In genomic region chr19:54095136-54095858, GRCh38 we compare ENCODE assay signal across 11 cellular contexts. TPM values are rescaled to one million over a fixed set of nuclear protein-coding genes. Genes with fewer than 3 reads are reported as not detected.
DNase-seq lines count a peak whose midpoint lies in the region; ATAC-seq, FAIRE-seq and TF ChIP-seq lines count a peak whose summit lies in the region.
"Had no signal": no experiment of that assay in that cellular context is flagged by ENCODE, and none has a peak within 500 bp of the region (broad histone marks: within the 10 kb centered on the region; RNA-seq: fewer than 3 reads in every experiment).

No MANE protein-coding gene starts in this region.

- TF ChIP-seq EP300 in H1 (IDR thresholded peaks at IDR 0.05; ENCODE audit: borderline replicate concordance in 1 of 2, low read depth in 2 of 2, low read length in 2 of 2) = no peak

- peak overlapping the region; percentile 53 for H3K4ac ChIP-seq in H1 (replicated peaks; ENCODE audit: insufficient read length, low read depth, low read length)

- peaks cover 13% of the 10 kb centered on the region; the same call in 1 of the 2 replicates for H3K23me2 ChIP-seq in H1 (ENCODE audit: low read depth, low read length)

- H3K27ac ChIP-seq in H1 (ENCODE audit: low read depth, low read length) = no peak overlapping the region
- H3K27ac ChIP-seq in neural progenitor cell = no peak overlapping the region

- no peak overlapping the region for H3K23ac ChIP-seq in H1 (ENCODE audit: insufficient read length)

- ATAC-seq in HG03521 (IDR thresholded peaks at IDR 0.05; ENCODE audit: unreplicated experiment) = no peak
- ATAC-seq in HG03378 (IDR thresholded peaks at IDR 0.05; ENCODE audit: unreplicated experiment) = no peak
- no peak for ATAC-seq in GM21528 (IDR thresholded peaks at IDR 0.05; ENCODE audit: low FRiP score, unreplicated experiment)

- no peaks in the 10 kb centered on the region for H3F3A ChIP-seq in neural progenitor cell (ENCODE audit: low read depth)

- H3K9ac ChIP-seq in NT2/D1 (ENCODE audit: insufficient read length, low read depth) (peak overlapping the region; percentile 56), H1 (replicated peaks in 1 of 4; ENCODE audit: extremely low read depth in 1 of 4, low read depth in 3 of 4, low read length in 3 of 4) (no peak overlapping the region), neural progenitor cell (no peak overlapping the region)

- H3K27me3 Mint-ChIP-seq in neural progenitor cell (ENCODE audit: insufficient read depth, low read depth) = peaks cover 7% of the 10 kb centered on the region

- no peak overlapping the region for H3K4me3 Mint-ChIP-seq in neural progenitor cell

- no peak for TF ChIP-seq POLR2A in H1 (IDR thresholded peaks at IDR 0.05; ENCODE audit: control extremely low read depth in 1 of 2, low read depth in 2 of 2, low read length in 2 of 2)

- H2BK15ac ChIP-seq in H1 (ENCODE audit: low read length) = peak overlapping the region; percentile 23; the same call in 1 of the 2 replicates

- no peak overlapping the region for H3K27ac Mint-ChIP-seq in neural progenitor cell

- peak overlapping the region; percentile 49 for H3K4me3 ChIP-seq in AG10803 (ENCODE audit: low read length)
- peak overlapping the region; percentile 45 for H3K4me3 ChIP-seq in NT2/D1 (ENCODE audit: insufficient read length, low read depth)
- peak overlapping the region; percentile 33 to 64 (median 52) for H3K4me3 ChIP-seq in H1 (ENCODE audit: extremely low read depth in 1 of 4, insufficient read depth in 2 of 4, low read depth in 3 of 4, low read length in 4 of 4)
- H3K4me3 ChIP-seq in neural progenitor cell = peak overlapping the region; percentile 40
- H3K4me3 ChIP-seq: lung had no signal

- H3K27me3 ChIP-seq in NT2/D1 (ENCODE audit: insufficient read depth, insufficient read length) (peaks cover 16% of the 10 kb centered on the region), H1 (replicated peaks in 1 of 4; ENCODE audit: control insufficient read depth in 3 of 4, extremely low read depth in 1 of 4, insufficient read depth in 3 of 4, low read length in 3 of 4) (peaks cover 6 to 29% (median 19%) of the 10 kb centered on the region in 4 experiments), neural progenitor cell (peaks cover 42% of the 10 kb centered on the region)

- 74% methylated on average over 19 of the region's 22 CpGs; no CpG with 5 or more reads in 1 of the 2 experiments for WGBS in H1 (ENCODE audit: extremely low coverage in 1 of 2, insufficient coverage in 1 of 2, insufficient read length in 1 of 2, insufficient replicate concordance in 2 of 2, low coverage in 1 of 2, low lambda C conversion rate in 2 of 2, missing lambda C conversion rate in 1 of 2), 2 experiments

- H3K4me1 ChIP-seq in NT2/D1 (ENCODE audit: insufficient read depth, insufficient read length) (peaks cover 2% of the 10 kb centered on the region), H1 (replicated peaks in 1 of 4; ENCODE audit: control insufficient read depth in 3 of 4, insufficient read depth in 4 of 4, low read length in 3 of 4) (peaks cover 0 to 5% (median 1%) of the 10 kb centered on the region in 4 experiments; a peak in 4 of 7 replicates), neural progenitor cell (no peaks in the 10 kb centered on the region)

- TF ChIP-seq CTCF in AG10803 (conservative IDR thresholded peaks at IDR 0.05; ENCODE audit: low read length) (no peak), H1 (IDR thresholded peaks at IDR 0.05; ENCODE audit: control extremely low read depth in 1 of 3, insufficient read depth in 1 of 3, low read depth in 1 of 3, low read length in 3 of 3) (no peak), neural progenitor cell (IDR thresholded peaks at IDR 0.05) (no peak)

- peaks cover 8% of the 10 kb centered on the region; the same call in 1 of the 2 replicates for H3K9me3 ChIP-seq in NT2/D1 (ENCODE audit: insufficient read depth, low read length)
- H3K9me3 ChIP-seq in H1 (ENCODE audit: insufficient read depth in 2 of 2, low read depth in 1 of 2, low read length in 1 of 2) = no peaks in the 10 kb centered on the region; a peak in 1 of 4 replicates
- no peaks in the 10 kb centered on the region for H3K9me3 ChIP-seq in neural progenitor cell (ENCODE audit: low read depth)

- peak overlapping the region; percentile 75 for H3K18ac ChIP-seq in H1 (ENCODE audit: extremely low read depth, low read length)

- no peak for FAIRE-seq in H1 (lab: Jason Lieb, UNC)
- FAIRE-seq: colon had no signal

- CTCF ChIA-PET in H1 (lab: Charles Lee; ENCODE audit: partially characterized antibody) = interaction anchor here (0.6 to 2.4 kb wide), 11 partner anchors 11 to 302 kb away, joined by 3 to 7 read pairs (median 4); no protein-coding TSS in a partner anchor

- no peak overlapping the region for H3K14ac ChIP-seq in H1 (ENCODE audit: insufficient read length)

- H3K4me2 ChIP-seq in H1 (ENCODE audit: insufficient read depth in 1 of 2, low read depth in 2 of 2, low read length in 2 of 2) (peak overlapping the region; percentile 51 to 92), neural progenitor cell (peak overlapping the region; percentile 74)

- H3K36me3 ChIP-seq in NT2/D1 (ENCODE audit: insufficient read depth, insufficient read length, low read length) (no peaks in the 10 kb centered on the region), H1 (ENCODE audit: control insufficient read depth in 2 of 4, insufficient read depth in 4 of 4, low read length in 3 of 4) (no peaks in the 10 kb centered on the region), neural progenitor cell (no peaks in the 10 kb centered on the region)

- H2BK12ac ChIP-seq in H1 (ENCODE audit: low read depth, low read length) = peak overlapping the region; percentile 68; the same call in 1 of the 2 replicates

- no peak for TF ChIP-seq RAD21 in H1 (IDR thresholded peaks at IDR 0.05 in 1 of 2, conservative IDR thresholded peaks at IDR 0.05 in 1 of 2; ENCODE audit: low read depth in 2 of 2, low read length in 2 of 2)

- H2AK5ac ChIP-seq in H1 (ENCODE audit: low read depth, low read length) = no peak overlapping the region

- DNase-seq in AG10803 (ENCODE audit: low read depth) (no peak), NT2/D1 (ENCODE audit: low read depth, low spot score) (no peak), H1 (ENCODE audit: low read depth in 1 of 2, low spot score in 2 of 2) (no peak), neural progenitor cell (ENCODE audit: low spot score) (no peak), NCI-H1105 treated with DMSO at 0.1 percent for 48 hours (lab: John Stamatoyannopoulos, UW) (no peak)

- no peaks in the 10 kb centered on the region for H3K79me1 ChIP-seq in H1 (ENCODE audit: low read depth, low read length)

- no peak overlapping the region for H3K56ac ChIP-seq in H1 (replicated peaks; ENCODE audit: insufficient read length, low read depth, low read length)

- H2BK120ac ChIP-seq in H1 (replicated peaks; ENCODE audit: low read depth, low read length) = no peak overlapping the region

- H3K9me3 Mint-ChIP-seq in neural progenitor cell = peaks cover 2% of the 10 kb centered on the region

- H3K79me2 ChIP-seq in H1 (ENCODE audit: control insufficient read depth in 1 of 2, insufficient read depth in 2 of 2, low read length in 2 of 2) (no peaks in the 10 kb centered on the region), neural progenitor cell (ENCODE audit: low read depth) (no peaks in the 10 kb centered on the region)

- peaks cover 6% of the 10 kb centered on the region for H3K4me1 Mint-ChIP-seq in neural progenitor cell

- H4K20me1 ChIP-seq in H1 (replicated peaks in 1 of 2; ENCODE audit: control insufficient read depth in 1 of 2, insufficient read depth in 2 of 2, low read length in 2 of 2) = no peaks in the 10 kb centered on the region
- H4K20me1 ChIP-seq in neural progenitor cell (ENCODE audit: low read depth) = no peaks in the 10 kb centered on the region

- H3K36me3 Mint-ChIP-seq in neural progenitor cell = no peaks in the 10 kb centered on the region

- POLR2A ChIA-PET in H1 (lab: Charles Lee; ENCODE audit: partially characterized antibody) = interaction anchor here (0.7 to 6.1 kb wide), 14 partner anchors 11 to 228 kb away, joined by 3 to 37 read pairs (median 4); partner anchors contain the start of genes CNOT3, MYADM, PRPF31 and TFPT

- H4K8ac ChIP-seq in H1 (ENCODE audit: extremely low read depth, insufficient read depth, low read length) = peak overlapping the region; percentile 86

- H4K91ac ChIP-seq in H1 (replicated peaks; ENCODE audit: insufficient read length, low read length) = peak overlapping the region; percentile 0

- H2BK20ac ChIP-seq in H1 (ENCODE audit: low read length) = no peak overlapping the region

- H2BK5ac ChIP-seq in H1 (ENCODE audit: low read depth, low read length) = no peak overlapping the region; the same call in 1 of the 2 replicates

- peak overlapping the region; percentile 21 for H4K5ac ChIP-seq in H1 (ENCODE audit: insufficient read length, low read depth, low read length)

- H2AFZ ChIP-seq in H1 (ENCODE audit: low read length) (peak overlapping the region; percentile 92; the same call in 1 of the 2 replicates), neural progenitor cell (replicated peaks) (peak overlapping the region; percentile 89)

RNA-seq across cellular contexts. Expression of gene OSCAR, which starts 5.3 kb away (rescaled TPM):
- total RNA-seq in H1 (2021; fragmentation: NEBNext Ultra II Directional; extraction: Animal tissue kit (Norgen Biotek cat#: 25700)) = 0.90 and 1.1 TPM in 2 replicates
- 1.1 and 2.2 TPM in 2 replicates for polyA plus RNA-seq in H1 (2011; rRNA removed)
- 1.5 TPM for polyA plus RNA-seq in H1 (2011; cell fraction: cytosol; rRNA removed)
- polyA plus RNA-seq in H1 (2011; cell fraction: nucleus; rRNA removed) = 2.1 TPM
- polyA plus RNA-seq in H1 (2012, experiment 1 of 2) = 1.9 to 2.3 TPM (median 2.2 TPM) in 4 replicates
- polyA plus RNA-seq in H1 (2012, experiment 2 of 2) = 0.59 TPM
- 2.7 TPM for polyA plus RNA-seq in H1 (2013, experiment 1 of 2)
- 2.5 TPM for polyA plus RNA-seq in H1 (2013, experiment 2 of 2)
- 0.46 and 0.60 TPM in 2 replicates for polyA minus RNA-seq in H1 (2011; rRNA and poly(A)+ RNA removed)
- polyA minus RNA-seq in H1 (2011; cell fraction: cytosol; rRNA and poly(A)+ RNA removed) = 1.6 TPM
- polyA minus RNA-seq in H1 (2011; cell fraction: nucleus; rRNA and poly(A)+ RNA removed) = 1.2 TPM
- 2.4 TPM in 1 of 2 replicates, not detected in the other for total RNA-seq in neural progenitor cell (ENCODE audit: low replicate concordance)

RNA-seq across cellular contexts. Expression of gene NDUFA3, which starts 7.4 kb away (rescaled TPM):
- 175 and 177 TPM in 2 replicates for total RNA-seq in H1 (2021; fragmentation: NEBNext Ultra II Directional; extraction: Animal tissue kit (Norgen Biotek cat#: 25700))
- polyA plus RNA-seq in H1 (2011; rRNA removed) = 208 and 294 TPM in 2 replicates
- 162 TPM for polyA plus RNA-seq in H1 (2011; cell fraction: cytosol; rRNA removed)
- polyA plus RNA-seq in H1 (2011; cell fraction: nucleus; rRNA removed) = 152 TPM
- polyA plus RNA-seq in H1 (2012, experiment 1 of 2) = 315 to 383 TPM (median 326 TPM) in 4 replicates
- polyA plus RNA-seq in H1 (2012, experiment 2 of 2) = 395 TPM
- 842 TPM for polyA plus RNA-seq in H1 (2013, experiment 1 of 2)
- 873 TPM for polyA plus RNA-seq in H1 (2013, experiment 2 of 2)
- polyA minus RNA-seq in H1 (2011; rRNA and poly(A)+ RNA removed) = 56.9 and 81.7 TPM in 2 replicates
- polyA minus RNA-seq in H1 (2011; cell fraction: cytosol; rRNA and poly(A)+ RNA removed) = 256 TPM
- 60.9 TPM for polyA minus RNA-seq in H1 (2011; cell fraction: nucleus; rRNA and poly(A)+ RNA removed)
- 40.3 and 75.9 TPM in 2 replicates for total RNA-seq in neural progenitor cell (ENCODE audit: low replicate concordance)

RNA-seq across cellular contexts. Expression of gene TARM1, which starts 14.1 kb away (rescaled TPM):
- total RNA-seq in H1 (2021; fragmentation: NEBNext Ultra II Directional; extraction: Animal tissue kit (Norgen Biotek cat#: 25700)) = not detected in 2 replicates
- polyA plus RNA-seq in H1 (2011; rRNA removed) = not detected in 2 replicates
- not detected for polyA plus RNA-seq in H1 (2011; cell fraction: cytosol; rRNA removed)
- not detected for polyA plus RNA-seq in H1 (2011; cell fraction: nucleus; rRNA removed)
- polyA plus RNA-seq in H1 (2012, experiment 1 of 2) = not detected in 4 replicates
- polyA plus RNA-seq in H1 (2012, experiment 2 of 2) = not detected
- not detected for polyA plus RNA-seq in H1 (2013, experiment 1 of 2)
- polyA plus RNA-seq in H1 (2013, experiment 2 of 2) = not detected
- not detected in 2 replicates for polyA minus RNA-seq in H1 (2011; rRNA and poly(A)+ RNA removed)
- not detected for polyA minus RNA-seq in H1 (2011; cell fraction: cytosol; rRNA and poly(A)+ RNA removed)
- not detected for polyA minus RNA-seq in H1 (2011; cell fraction: nucleus; rRNA and poly(A)+ RNA removed)
- total RNA-seq in neural progenitor cell (ENCODE audit: low replicate concordance) = not detected in 2 replicates
- total RNA-seq: Daoy had no signal

RNA-seq across cellular contexts. Expression of gene TFPT, which starts 20.2 kb away (rescaled TPM):
- 17.7 TPM in 2 replicates for total RNA-seq in H1 (2021; fragmentation: NEBNext Ultra II Directional; extraction: Animal tissue kit (Norgen Biotek cat#: 25700))
- 10.4 and 17.3 TPM in 2 replicates for polyA plus RNA-seq in H1 (2011; rRNA removed)
- 17.4 TPM for polyA plus RNA-seq in H1 (2011; cell fraction: cytosol; rRNA removed)
- polyA plus RNA-seq in H1 (2011; cell fraction: nucleus; rRNA removed) = 10.2 TPM
- polyA plus RNA-seq in H1 (2012, experiment 1 of 2) = 15.9 to 18.4 TPM (median 17.5 TPM) in 4 replicates
- polyA plus RNA-seq in H1 (2012, experiment 2 of 2) = 9.4 TPM
- 9.3 TPM for polyA plus RNA-seq in H1 (2013, experiment 1 of 2)
- 9.8 TPM for polyA plus RNA-seq in H1 (2013, experiment 2 of 2)
- 1.9 and 2.1 TPM in 2 replicates for polyA minus RNA-seq in H1 (2011; rRNA and poly(A)+ RNA removed)
- 7.4 TPM for polyA minus RNA-seq in H1 (2011; cell fraction: cytosol; rRNA and poly(A)+ RNA removed)
- 7.3 TPM for polyA minus RNA-seq in H1 (2011; cell fraction: nucleus; rRNA and poly(A)+ RNA removed)
- total RNA-seq in neural progenitor cell (ENCODE audit: low replicate concordance) = 9.4 and 18.0 TPM in 2 replicates

RNA-seq across cellular contexts. Expression of gene PRPF31, which starts 20.3 kb away (rescaled TPM):
- total RNA-seq in H1 (2021; fragmentation: NEBNext Ultra II Directional; extraction: Animal tissue kit (Norgen Biotek cat#: 25700)) = 89.5 and 97.4 TPM in 2 replicates
- polyA plus RNA-seq in H1 (2011; rRNA removed) = 51.1 and 67.1 TPM in 2 replicates
- polyA plus RNA-seq in H1 (2011; cell fraction: cytosol; rRNA removed) = 70.4 TPM
- polyA plus RNA-seq in H1 (2011; cell fraction: nucleus; rRNA removed) = 84.9 TPM
- polyA plus RNA-seq in H1 (2012, experiment 1 of 2) = 66.4 to 104 TPM (median 101 TPM) in 4 replicates
- polyA plus RNA-seq in H1 (2012, experiment 2 of 2) = 45.9 TPM
- polyA plus RNA-seq in H1 (2013, experiment 1 of 2) = 64.0 TPM
- polyA plus RNA-seq in H1 (2013, experiment 2 of 2) = 67.0 TPM
- 28.2 and 36.3 TPM in 2 replicates for polyA minus RNA-seq in H1 (2011; rRNA and poly(A)+ RNA removed)
- polyA minus RNA-seq in H1 (2011; cell fraction: cytosol; rRNA and poly(A)+ RNA removed) = 28.2 TPM
- polyA minus RNA-seq in H1 (2011; cell fraction: nucleus; rRNA and poly(A)+ RNA removed) = 21.2 TPM
- total RNA-seq in neural progenitor cell (ENCODE audit: low replicate concordance) = 62.0 and 64.4 TPM in 2 replicates
